ENCODE assay signal across 31 cellular contexts in the genomic region with DNA sequence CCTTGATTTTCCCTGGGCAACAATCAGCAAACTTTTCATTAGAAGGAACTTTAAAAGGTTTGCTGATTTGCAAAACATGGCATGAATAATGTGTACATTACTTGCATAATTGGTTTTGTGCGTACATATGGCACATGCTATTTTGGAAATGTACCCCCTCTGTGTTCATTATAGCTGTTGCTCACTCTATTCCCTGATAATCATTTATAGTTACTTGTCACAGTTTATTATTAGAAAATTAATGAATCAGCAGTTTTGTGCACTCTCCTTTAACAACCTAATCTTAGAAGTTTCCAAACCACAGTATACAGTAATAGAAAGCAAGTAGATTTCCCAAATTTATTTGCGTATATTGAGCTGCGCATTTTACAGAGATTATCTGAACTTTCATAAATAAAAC.
"Had no signal": no experiment of that assay in that cellular context is flagged by ENCODE, and none has a peak within 500 bp of the region (broad histone marks: within the 10 kb centered on the region; RNA-seq: fewer than 3 reads in every experiment).

No MANE protein-coding gene starts in this region.

- H3K27me3 Mint-ChIP-seq: activated CD4-positive, alpha-beta memory T cell treated with anti-CD3 and anti-CD28 coated beads for 36 hours; activated CD4-positive, alpha-beta T cell treated with anti-CD3 and anti-CD28 coated beads for 36 hours; activated CD4-positive, alpha-beta T cell treated with anti-CD3 and anti-CD28 coated beads, Interleukin-2, amount 10 ng/mL, durations not matched to agents 24 days and 14 days; activated CD8-positive, alpha-beta memory T cell treated with anti-CD3 and anti-CD28 coated beads, Interleukin-2, amount 10 ng/mL, durations not matched to agents 7 days and 5 days; activated naive CD4-positive, alpha-beta T cell treated with anti-CD3 and anti-CD28 coated beads, Interleukin-2, amount 50 U/mL, for 24 hours; activated naive CD8-positive, alpha-beta T cell treated with anti-CD3 and anti-CD28 coated beads for 36 hours; activated naive CD8-positive, alpha-beta T cell treated with anti-CD3 and anti-CD28 coated beads, Interleukin-2, amount 50 U/mL, for 24 hours; effector memory CD8-positive, alpha-beta T cell had no signal

- ATAC-seq: activated CD4-positive, alpha-beta T cell treated with anti-CD3 and anti-CD28 coated beads for 36 hours; activated CD8-positive, alpha-beta memory T cell treated with anti-CD3 and anti-CD28 coated beads, Interleukin-2, amount 10 ng/mL, durations not matched to agents 7 days and 5 days; activated CD8-positive, alpha-beta T cell treated with anti-CD3 and anti-CD28 coated beads, Interleukin-2, amount 10 ng/mL, durations not matched to agents 7 days and 5 days; activated naive CD8-positive, alpha-beta T cell treated with anti-CD3 and anti-CD28 coated beads, Interleukin-2, amount 50 U/mL, for 24 hours; body of pancreas; effector memory CD8-positive, alpha-beta T cell had no signal

- H3K27ac Mint-ChIP-seq: activated CD4-positive, alpha-beta memory T cell treated with anti-CD3 and anti-CD28 coated beads for 36 hours; activated CD4-positive, alpha-beta T cell treated with anti-CD3 and anti-CD28 coated beads for 36 hours; activated CD4-positive, alpha-beta T cell treated with anti-CD3 and anti-CD28 coated beads, Interleukin-2, amount 10 ng/mL, durations not matched to agents 24 days and 14 days; activated CD8-positive, alpha-beta memory T cell treated with anti-CD3 and anti-CD28 coated beads, Interleukin-2, amount 10 ng/mL, durations not matched to agents 7 days and 5 days; activated CD8-positive, alpha-beta T cell treated with anti-CD3 and anti-CD28 coated beads, Interleukin-2, amount 10 ng/mL, durations not matched to agents 7 days and 5 days; activated naive CD4-positive, alpha-beta T cell treated with anti-CD3 and anti-CD28 coated beads for 36 hours; activated naive CD4-positive, alpha-beta T cell treated with anti-CD3 and anti-CD28 coated beads, Interleukin-2, amount 50 U/mL, for 24 hours; activated naive CD8-positive, alpha-beta T cell treated with anti-CD3 and anti-CD28 coated beads for 36 hours; activated naive CD8-positive, alpha-beta T cell treated with anti-CD3 and anti-CD28 coated beads, Interleukin-2, amount 50 U/mL, for 24 hours; activated T-helper 1 cell treated with anti-CD3 and anti-CD28 coated beads, Interleukin-12 subunit alpha, Interleukin-12 subunit beta, Interleukin-2, Interleukin-4 antibody, amounts not matched to agents 30 ng/mL and 10 ng/mL and 1 ng/mL, durations not matched to agents 14 hours and 24 hours and 36 hours; activated T-helper 2 cell treated with anti-CD3 and anti-CD28 coated beads, Interferon-gamma antibody, Interleukin-2, Interleukin-4, amounts not matched to agents 10 μg/mL and 5 μg/mL and 100 μg/mL, durations not matched to agents 14 hours and 24 hours and 36 hours; effector memory CD8-positive, alpha-beta T cell had no signal

- H3K4me3 ChIP-seq: adrenal gland, body of pancreas, esophagus squamous epithelium had no signal

- H3K4me3 Mint-ChIP-seq: activated CD4-positive, alpha-beta memory T cell treated with anti-CD3 and anti-CD28 coated beads for 36 hours; activated CD4-positive, alpha-beta T cell treated with anti-CD3 and anti-CD28 coated beads for 36 hours; activated CD4-positive, alpha-beta T cell treated with anti-CD3 and anti-CD28 coated beads, Interleukin-2, amount 10 ng/mL, durations not matched to agents 24 days and 14 days; activated CD8-positive, alpha-beta memory T cell treated with anti-CD3 and anti-CD28 coated beads, Interleukin-2, amount 10 ng/mL, durations not matched to agents 7 days and 5 days; activated CD8-positive, alpha-beta T cell treated with anti-CD3 and anti-CD28 coated beads, Interleukin-2, amount 10 ng/mL, durations not matched to agents 7 days and 5 days; activated naive CD4-positive, alpha-beta T cell treated with anti-CD3 and anti-CD28 coated beads for 36 hours; activated naive CD4-positive, alpha-beta T cell treated with anti-CD3 and anti-CD28 coated beads, Interleukin-2, amount 50 U/mL, for 24 hours; activated naive CD8-positive, alpha-beta T cell treated with anti-CD3 and anti-CD28 coated beads for 36 hours; activated naive CD8-positive, alpha-beta T cell treated with anti-CD3 and anti-CD28 coated beads, Interleukin-2, amount 50 U/mL, for 24 hours; activated T-helper 1 cell treated with anti-CD3 and anti-CD28 coated beads, Interleukin-12 subunit alpha, Interleukin-12 subunit beta, Interleukin-2, Interleukin-4 antibody, amounts not matched to agents 30 ng/mL and 10 ng/mL and 1 ng/mL, durations not matched to agents 14 hours and 24 hours and 36 hours; effector memory CD8-positive, alpha-beta T cell had no signal

- H3K36me3 Mint-ChIP-seq: activated CD4-positive, alpha-beta memory T cell treated with anti-CD3 and anti-CD28 coated beads for 36 hours; activated CD8-positive, alpha-beta memory T cell treated with anti-CD3 and anti-CD28 coated beads, Interleukin-2, amount 10 ng/mL, durations not matched to agents 7 days and 5 days; activated naive CD4-positive, alpha-beta T cell treated with anti-CD3 and anti-CD28 coated beads, Interleukin-2, amount 50 U/mL, for 24 hours; activated naive CD8-positive, alpha-beta T cell treated with anti-CD3 and anti-CD28 coated beads for 36 hours had no signal

- H3K9me3 ChIP-seq: adrenal gland, body of pancreas, esophagus squamous epithelium had no signal

- DNase-seq: activated CD4-positive, alpha-beta memory T cell treated with anti-CD3 and anti-CD28 coated beads for 36 hours; activated CD4-positive, alpha-beta T cell treated with anti-CD3 and anti-CD28 coated beads for 36 hours; activated CD4-positive, alpha-beta T cell treated with anti-CD3 and anti-CD28 coated beads, Interleukin-2, amount 10 ng/mL, durations not matched to agents 24 days and 14 days; activated CD4-positive, CD25-positive, alpha-beta regulatory T cell; activated CD4-positive, CD25-positive, alpha-beta regulatory T cell treated with anti-CD3 and anti-CD28 coated beads, Interleukin-2, amount 50 U/mL, for 72 hours; activated CD8-positive, alpha-beta memory T cell treated with anti-CD3 and anti-CD28 coated beads, Interleukin-2, amount 10 ng/mL, durations not matched to agents 7 days and 5 days; activated CD8-positive, alpha-beta memory T cell treated with anti-CD3 and anti-CD28 coated beads, Interleukin-2, amount 50 U/mL, for 4 hours; activated CD8-positive, alpha-beta T cell treated with anti-CD3 and anti-CD28 coated beads, Interleukin-2, amount 10 ng/mL, durations not matched to agents 7 days and 5 days; activated effector memory CD4-positive, alpha-beta T cell treated with anti-CD3 and anti-CD28 coated beads, Interleukin-2, amount 50 U/mL, for 16 hours; activated naive CD4-positive, alpha-beta T cell treated with anti-CD3 and anti-CD28 coated beads for 36 hours; activated naive CD8-positive, alpha-beta T cell treated with anti-CD3 and anti-CD28 coated beads for 36 hours; activated naive CD8-positive, alpha-beta T cell treated with anti-CD3 and anti-CD28 coated beads, Interleukin-2, amount 50 U/mL, for 24 hours; activated T-cell treated with anti-CD3 and anti-CD28 coated beads, Interleukin-2, amount 50 U/mL, for 1 hour; activated T-cell treated with anti-CD3 and anti-CD28 coated beads, Interleukin-2, amount 50 U/mL, for 48 hours; adrenal gland; amygdala; aorta; body of pancreas; caudate nucleus; cortex of kidney; dermis blood vessel endothelial cell; effector CD4-positive, alpha-beta T cell; effector memory CD8-positive, alpha-beta T cell; esophagus squamous epithelium; foreskin melanocyte; head of caudate nucleus; T-helper 2 cell had no signal

- H3K4me1 Mint-ChIP-seq: activated CD4-positive, alpha-beta T cell treated with anti-CD3 and anti-CD28 coated beads for 36 hours; activated CD4-positive, alpha-beta T cell treated with anti-CD3 and anti-CD28 coated beads, Interleukin-2, amount 10 ng/mL, durations not matched to agents 24 days and 14 days; activated CD8-positive, alpha-beta memory T cell treated with anti-CD3 and anti-CD28 coated beads, Interleukin-2, amount 10 ng/mL, durations not matched to agents 7 days and 5 days; activated naive CD4-positive, alpha-beta T cell treated with anti-CD3 and anti-CD28 coated beads, Interleukin-2, amount 50 U/mL, for 24 hours; activated naive CD8-positive, alpha-beta T cell treated with anti-CD3 and anti-CD28 coated beads for 36 hours; activated naive CD8-positive, alpha-beta T cell treated with anti-CD3 and anti-CD28 coated beads, Interleukin-2, amount 50 U/mL, for 24 hours had no signal

- H3K27ac ChIP-seq: adrenal gland, body of pancreas, esophagus squamous epithelium had no signal

- H3K27me3 ChIP-seq: adrenal gland, body of pancreas, esophagus squamous epithelium had no signal

- H3K4me1 ChIP-seq: adrenal gland, body of pancreas, esophagus squamous epithelium had no signal

- H3K36me3 ChIP-seq: adrenal gland, esophagus squamous epithelium had no signal

- H3K9me3 Mint-ChIP-seq: activated CD4-positive, alpha-beta T cell treated with anti-CD3 and anti-CD28 coated beads, Interleukin-2, amount 10 ng/mL, durations not matched to agents 24 days and 14 days; activated T-helper 1 cell treated with anti-CD3 and anti-CD28 coated beads, Interleukin-12 subunit alpha, Interleukin-12 subunit beta, Interleukin-2, Interleukin-4 antibody, amounts not matched to agents 30 ng/mL and 10 ng/mL and 1 ng/mL, durations not matched to agents 14 hours and 24 hours and 36 hours had no signal

- FAIRE-seq: colon had no signal
